8 cellular contexts compared by ENCODE assay signal in the genomic region with DNA sequence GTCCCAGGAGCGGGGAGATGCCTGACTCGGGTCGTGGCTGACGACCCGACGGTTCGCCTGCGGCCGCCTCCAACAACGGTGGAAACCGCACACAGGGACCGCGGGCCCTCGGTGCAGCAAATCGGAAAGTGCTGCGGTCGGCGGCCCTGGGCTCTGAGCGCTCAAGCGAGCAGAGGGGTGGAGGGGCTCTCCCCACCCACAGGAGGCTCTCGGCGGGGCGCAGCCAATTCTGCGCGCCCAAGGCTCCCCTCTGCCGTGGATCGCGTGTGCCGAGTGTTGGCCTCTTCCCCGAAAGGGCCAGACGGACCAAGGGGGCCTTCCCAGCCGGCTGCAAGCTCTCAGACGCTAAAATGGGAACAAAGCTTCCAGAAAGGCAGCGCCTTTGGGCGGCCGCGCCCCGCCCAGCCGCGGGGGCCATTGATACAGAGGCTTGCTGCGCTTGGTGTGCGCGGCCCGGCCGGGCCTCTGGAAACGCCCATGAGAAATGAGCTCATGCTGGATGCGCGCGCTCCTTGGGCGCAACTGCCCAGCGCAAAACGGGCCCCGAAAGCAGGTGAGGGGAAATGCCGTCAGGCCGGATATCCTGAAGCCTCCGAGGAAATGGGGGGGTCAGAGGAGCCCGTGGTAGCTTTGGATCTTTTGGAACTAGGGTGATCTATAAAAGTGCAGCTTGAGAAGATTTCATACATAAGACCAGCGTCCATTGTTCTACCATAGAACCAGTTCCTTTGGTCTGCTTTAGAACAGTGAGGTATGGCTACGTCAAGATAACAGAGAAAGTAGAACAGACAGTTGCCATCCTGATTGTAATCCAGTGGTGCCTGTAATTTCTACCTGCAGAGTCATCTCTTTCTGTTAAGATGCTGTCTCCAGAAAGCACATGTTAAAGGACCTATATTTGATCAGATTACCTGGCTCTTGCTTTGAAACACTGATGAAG. TPM values are rescaled to one million over a fixed set of nuclear protein-coding genes. Genes with fewer than 3 reads are reported as not detected.
DNase-seq lines count a peak whose midpoint lies in the region; ATAC-seq and TF ChIP-seq lines count a peak whose summit lies in the region.

No MANE protein-coding gene starts in this region.

- intact Hi-C loops in lower leg skin (cut with DNase I; ENCODE audit: low total_unique reads), result no loop called here

- peak in 1 of 2 donors; percentile 74 for TF ChIP-seq POLR2A in lower leg skin (IDR thresholded peaks at IDR 0.05)

- TF ChIP-seq CTCF in C4-2B (conservative IDR thresholded peaks at IDR 0.05), result no peak
- no peak for TF ChIP-seq CTCF in lower leg skin (IDR thresholded peaks at IDR 0.05)

- no peaks in the 10 kb centered on the region for H3K9me3 ChIP-seq in duodenal mucosa (ENCODE audit: control insufficient read depth in 1 of 2, low read length in 2 of 2)

- H3K9ac ChIP-seq in duodenal mucosa (ENCODE audit: low read depth in 1 of 2, low read length in 2 of 2), result peak overlapping the region; percentile 98 to 99

- H3K27ac ChIP-seq in C4-2B (peak overlapping the region; percentile 99), duodenal mucosa (ENCODE audit: low read depth, low read length) (peak overlapping the region; percentile 100)

- H3K36me3 ChIP-seq in duodenal mucosa (ENCODE audit: control insufficient read depth in 1 of 2, insufficient read depth in 2 of 2, low read length in 2 of 2), result no peaks in the 10 kb centered on the region

- peak; percentile 92 for DNase-seq in NCI-H69 (lab: John Stamatoyannopoulos, UW)
- DNase-seq in activated CD4-positive, alpha-beta T cell treated with anti-CD3 and anti-CD28 coated beads, Interleukin-2, amount 50 U/mL, for 48 hours, result peak; percentile 87 to 90
- peak; percentile 88 to 97 for DNase-seq in lower leg skin (ENCODE audit: low spot score in 2 of 2)
- peak; percentile 72 to 78 for DNase-seq in stimulated activated CD4-positive, alpha-beta T cell treated with anti-CD3 and anti-CD28 coated beads, Interleukin-4, amount 100 ng/mL, for 4 hours

- H3K4me3 ChIP-seq in duodenal mucosa (ENCODE audit: low read depth in 1 of 2, low read length in 2 of 2) (peak overlapping the region; percentile 75 to 89), lower leg skin (ENCODE audit: low read depth, poor library complexity, severe bottlenecking) (peak overlapping the region; percentile 86)

- peak; percentile 43 for ATAC-seq in GM19324 (IDR thresholded peaks at IDR 0.05; ENCODE audit: low FRiP score, unreplicated experiment)
- ATAC-seq in HG03457 (IDR thresholded peaks at IDR 0.05; ENCODE audit: unreplicated experiment), result peak; percentile 36

- peaks cover 10 to 16% of the 10 kb centered on the region in 2 donors for H3K4me1 ChIP-seq in duodenal mucosa (ENCODE audit: control insufficient read depth in 1 of 2, insufficient read depth in 2 of 2, low read length in 2 of 2)

- H3K27me3 ChIP-seq in duodenal mucosa (ENCODE audit: control insufficient read depth in 1 of 2, insufficient read depth in 2 of 2, low read length in 2 of 2), result no peaks in the 10 kb centered on the region

- WGBS in lower leg skin, 2 donors, result 0 to 1% methylated on average over 36 to 49 of the region's 59 CpGs

RNA-seq across cellular contexts. Expression of a gene that starts 1.2 kb away (rescaled TPM):
- 10 to 100 TPM; 37.3 to 48.7 (median 46.0) TPM for total RNA-seq in lower leg skin

Comparison
In these comparisons a context has a peak if more than half of its experiments do, and no peak if none do; other contexts are left out.
1. Peak in every context shown above with its lines: DNase-seq, ATAC-seq, H3K4me3 ChIP-seq and H3K27ac ChIP-seq.